In the genomic region with DNA sequence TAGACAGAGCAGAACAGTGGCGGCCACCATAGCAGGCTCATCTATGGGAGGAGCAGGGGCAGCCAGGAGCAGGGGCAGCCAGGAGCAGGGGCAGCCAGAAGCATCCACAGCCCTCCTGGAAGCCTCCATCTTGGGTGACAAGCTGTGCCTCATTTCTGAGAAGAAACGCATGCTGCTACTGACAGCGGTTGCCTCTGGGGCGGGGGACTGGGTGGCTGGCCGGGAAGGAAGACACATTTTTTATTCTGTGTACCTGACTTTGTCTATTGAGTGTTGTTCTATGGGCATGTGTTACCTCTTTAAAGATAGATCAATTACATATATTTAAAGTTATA, we compare ENCODE assay signal across 20 cellular contexts.
DNase-seq lines count a peak whose midpoint lies in the region; ATAC-seq and TF ChIP-seq lines count a peak whose summit lies in the region.
"Had no signal": no experiment of that assay in that cellular context is flagged by ENCODE, and none has a peak within 500 bp of the region (broad histone marks: within the 10 kb centered on the region; RNA-seq: fewer than 3 reads in every experiment).

No MANE protein-coding gene starts in this region.

- H3K27me3 ChIP-seq in upper lobe of right lung, result no peaks in the 10 kb centered on the region
- H3K27me3 ChIP-seq: left lung, ovary, sigmoid colon had no signal

- H3K4me1 ChIP-seq in upper lobe of right lung, result no peaks in the 10 kb centered on the region
- H3K4me1 ChIP-seq: HAP-1 had no signal

- intact Hi-C loops in upper lobe of right lung (cut with DNase I), result loop anchor here (10.0 kb wide), 1 partner anchor 50 kb away; no protein-coding TSS in a partner anchor
- intact Hi-C loops in activated CD8-positive, alpha-beta T cell treated with anti-CD3 and anti-CD28 coated beads for 36 hours (cut with micrococcal nuclease), result no loop called here

- H3K4me1 Mint-ChIP-seq in activated CD4-positive, alpha-beta T cell treated with anti-CD3 and anti-CD28 coated beads, Interleukin-2, amount 10 ng/mL, durations not matched to agents 7 days and 5 days, result peaks cover 53% of the 10 kb centered on the region
- H3K4me1 Mint-ChIP-seq in naive B cell, result peaks cover 37 to 46% (median 44%) of the 10 kb centered on the region in 3 donors
- peaks cover 30% of the 10 kb centered on the region for H3K4me1 Mint-ChIP-seq in activated CD8-positive, alpha-beta T cell treated with anti-CD3 and anti-CD28 coated beads for 36 hours (ENCODE audit: low read depth)

- H3K4me3 Mint-ChIP-seq in activated CD4-positive, alpha-beta T cell treated with anti-CD3 and anti-CD28 coated beads, Interleukin-2, amount 10 ng/mL, durations not matched to agents 7 days and 5 days, result no peak overlapping the region
- H3K4me3 Mint-ChIP-seq in naive B cell, result peak overlapping the region in 5 of 8 donors; percentile 45 to 73 (median 57)
- no peak overlapping the region for H3K4me3 Mint-ChIP-seq in activated CD8-positive, alpha-beta T cell treated with anti-CD3 and anti-CD28 coated beads for 36 hours
- H3K4me3 Mint-ChIP-seq: stimulated activated naive CD8-positive, alpha-beta T cell treated with anti-CD3 and anti-CD28 coated beads, Interleukin-15, Interleukin-2, amounts not matched to agents 100 ng/mL and 50 ng/mL, for 24 hours; type B pancreatic cell had no signal

- no peaks in the 10 kb centered on the region for H3K36me3 ChIP-seq in upper lobe of right lung
- H3K36me3 ChIP-seq: HAP-1, left lung, ovary, sigmoid colon had no signal

- POLR2A ChIA-PET in activated CD4-positive, alpha-beta T cell treated with anti-CD3 and anti-CD28 coated beads, Interleukin-2, amount 10 ng/mL, durations not matched to agents 7 days and 5 days (lab: Charles Lee), result no interaction called here
- POLR2A ChIA-PET in activated CD8-positive, alpha-beta T cell treated with anti-CD3 and anti-CD28 coated beads for 36 hours (lab: Charles Lee), result no interaction called here

- peak overlapping the region; percentile 81 for H3K27ac ChIP-seq in VCaP
- H3K27ac ChIP-seq in upper lobe of right lung, result no peak overlapping the region
- H3K27ac ChIP-seq: left lung, ovary had no signal

- peak overlapping the region; percentile 57 for H3K27ac Mint-ChIP-seq in activated CD4-positive, alpha-beta T cell treated with anti-CD3 and anti-CD28 coated beads, Interleukin-2, amount 10 ng/mL, durations not matched to agents 7 days and 5 days
- peak overlapping the region in 5 of 6 donors; percentile 54 to 90 (median 73) for H3K27ac Mint-ChIP-seq in naive B cell
- H3K27ac Mint-ChIP-seq in activated CD8-positive, alpha-beta T cell treated with anti-CD3 and anti-CD28 coated beads for 36 hours, result no peak overlapping the region
- H3K27ac Mint-ChIP-seq: stimulated activated naive CD8-positive, alpha-beta T cell treated with anti-CD3 and anti-CD28 coated beads, Interleukin-15, Interleukin-2, amounts not matched to agents 100 ng/mL and 50 ng/mL, for 24 hours; type B pancreatic cell had no signal

- peaks cover 8% of the 10 kb centered on the region for H3K27me3 Mint-ChIP-seq in activated CD4-positive, alpha-beta T cell treated with anti-CD3 and anti-CD28 coated beads, Interleukin-2, amount 10 ng/mL, durations not matched to agents 7 days and 5 days
- H3K27me3 Mint-ChIP-seq in naive B cell, result no peaks in the 10 kb centered on the region
- H3K27me3 Mint-ChIP-seq in activated CD8-positive, alpha-beta T cell treated with anti-CD3 and anti-CD28 coated beads for 36 hours, result no peaks in the 10 kb centered on the region
- H3K27me3 Mint-ChIP-seq: stimulated activated naive CD8-positive, alpha-beta T cell treated with anti-CD3 and anti-CD28 coated beads, Interleukin-15, Interleukin-2, amounts not matched to agents 100 ng/mL and 50 ng/mL, for 24 hours had no signal

- CTCF ChIA-PET in activated CD4-positive, alpha-beta T cell treated with anti-CD3 and anti-CD28 coated beads, Interleukin-2, amount 10 ng/mL, durations not matched to agents 7 days and 5 days (lab: Charles Lee), result interaction anchor here (1.2 to 5.9 kb wide), 2 partner anchors 11 to 18 kb away, joined by 3 to 49 read pairs; no protein-coding TSS in a partner anchor
- CTCF ChIA-PET in activated CD8-positive, alpha-beta T cell treated with anti-CD3 and anti-CD28 coated beads for 36 hours (lab: Charles Lee), result interaction anchor here (2.1 kb wide), 1 partner anchor 40 kb away, joined by 5 read pairs; no protein-coding TSS in a partner anchor

- no peak overlapping the region for H3K4me3 ChIP-seq in upper lobe of right lung
- H3K4me3 ChIP-seq: HAP-1, left lung, ovary, sigmoid colon had no signal

- H3K36me3 Mint-ChIP-seq in activated CD4-positive, alpha-beta T cell treated with anti-CD3 and anti-CD28 coated beads, Interleukin-2, amount 10 ng/mL, durations not matched to agents 7 days and 5 days (ENCODE audit: low read depth), result peaks cover 4% of the 10 kb centered on the region
- H3K36me3 Mint-ChIP-seq in naive B cell, result no peaks in the 10 kb centered on the region
- H3K36me3 Mint-ChIP-seq in activated CD8-positive, alpha-beta T cell treated with anti-CD3 and anti-CD28 coated beads for 36 hours (ENCODE audit: low read depth), result no peaks in the 10 kb centered on the region
- H3K36me3 Mint-ChIP-seq: type B pancreatic cell had no signal

- no peaks in the 10 kb centered on the region for H3K9me3 ChIP-seq in upper lobe of right lung
- H3K9me3 ChIP-seq: HAP-1, left lung, ovary, sigmoid colon had no signal

- ATAC-seq in naive B cell (ENCODE audit: low read depth in 2 of 2) (no peak), upper lobe of right lung (peak; percentile 18), GM18873 (IDR thresholded peaks at IDR 0.05; ENCODE audit: low FRiP score, unreplicated experiment) (no peak)
- no peak for ATAC-seq in activated CD8-positive, alpha-beta T cell treated with anti-CD3 and anti-CD28 coated beads for 36 hours

- TF ChIP-seq CTCF in VCaP (conservative IDR thresholded peaks at IDR 0.05) (no peak), upper lobe of right lung (IDR thresholded peaks at IDR 0.05) (no peak)
- TF ChIP-seq CTCF in activated CD8-positive, alpha-beta T cell treated with anti-CD3 and anti-CD28 coated beads for 36 hours (IDR thresholded peaks at IDR 0.05), result no peak

- no peak for DNase-seq in activated CD4-positive, alpha-beta T cell treated with anti-CD3 and anti-CD28 coated beads, Interleukin-2, amount 10 ng/mL, durations not matched to agents 7 days and 5 days
- DNase-seq in activated CD4-positive, alpha-beta T cell treated with anti-CD3 and anti-CD28 coated beads for 4 hours, result no peak
- no peak for DNase-seq in naive B cell
- peak; percentile 25 for DNase-seq in upper lobe of right lung
- no peak for DNase-seq in activated CD8-positive, alpha-beta T cell treated with anti-CD3 and anti-CD28 coated beads for 36 hours
- no peak for DNase-seq in DMS53 treated with DMSO at 0.1 percent for 48 hours (lab: John Stamatoyannopoulos, UW; ENCODE audit: unreplicated experiment)
- DNase-seq: activated gamma-delta T cell treated with Interleukin-2 at 50 U/mL for 16 hours; central memory CD4-positive, alpha-beta T cell; effector memory CD4-positive, alpha-beta T cell; glutamatergic neuron; NCI-H187; NCI-H345; ovary; sigmoid colon had no signal

- H3K9me3 Mint-ChIP-seq in activated CD4-positive, alpha-beta T cell treated with anti-CD3 and anti-CD28 coated beads, Interleukin-2, amount 10 ng/mL, durations not matched to agents 7 days and 5 days, result peaks cover 8% of the 10 kb centered on the region
- H3K9me3 Mint-ChIP-seq in naive B cell, result peaks cover 0 to 4% (median 0%) of the 10 kb centered on the region in 7 donors
- no peaks in the 10 kb centered on the region for H3K9me3 Mint-ChIP-seq in activated CD8-positive, alpha-beta T cell treated with anti-CD3 and anti-CD28 coated beads for 36 hours
- H3K9me3 Mint-ChIP-seq: type B pancreatic cell had no signal

Comparison
In these comparisons a context has a peak if more than half of its experiments do, and no peak if none do; other contexts are left out.
1. H3K4me3 Mint-ChIP-seq: peak in naive B cell (5 of 8); none in activated CD4-positive, alpha-beta T cell treated with anti-CD3 and anti-CD28 coated beads, Interleukin-2, amount 10 ng/mL, durations not matched to agents 7 days and 5 days (single experiment) and activated CD8-positive, alpha-beta T cell treated with anti-CD3 and anti-CD28 coated beads for 36 hours (single experiment).